ENCODE assay signal across 8 cellular contexts in the genomic region with DNA sequence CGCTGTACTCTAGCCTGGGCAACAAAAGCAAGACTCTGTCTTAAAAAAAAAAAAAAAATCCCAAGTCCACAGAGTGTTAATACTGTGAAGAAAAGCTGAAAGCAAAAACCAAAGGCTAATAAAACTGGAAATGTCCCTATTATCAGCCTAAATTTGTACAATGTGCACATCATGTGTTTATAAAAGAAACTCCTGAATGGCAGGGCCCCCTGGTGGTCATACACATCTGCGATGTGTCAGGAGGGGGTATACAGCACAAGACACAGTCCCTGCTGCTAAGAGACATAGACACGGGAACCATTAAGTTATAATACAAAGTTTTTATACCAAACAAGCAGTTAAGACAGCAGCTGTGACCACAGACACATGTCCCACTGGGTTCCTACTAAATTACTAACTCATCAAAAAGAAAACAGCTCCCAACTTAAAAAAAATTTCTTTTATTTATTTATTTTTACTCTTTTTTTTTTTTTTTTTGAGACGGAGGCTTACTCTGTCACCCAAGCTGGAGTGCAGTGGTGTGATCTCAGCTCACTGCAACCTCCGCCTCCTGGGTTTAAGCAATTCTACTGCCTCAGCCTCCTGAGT. TPM values are rescaled to one million over a fixed set of nuclear protein-coding genes. Genes with fewer than 3 reads are reported as not detected.
DNase-seq lines count a peak whose midpoint lies in the region; ATAC-seq and TF ChIP-seq lines count a peak whose summit lies in the region.

No MANE protein-coding gene starts in this region.

- POLR2A ChIA-PET in activated CD8-positive, alpha-beta T cell treated with anti-CD3 and anti-CD28 coated beads for 36 hours (lab: Charles Lee) = interaction anchor here (2.2 kb wide), 1 partner anchor 177 kb away, joined by 13 read pairs; the partner anchor contains the start of gene AP3S2

- no peaks in the 10 kb centered on the region for H3K79me2 ChIP-seq in mesendoderm (ENCODE audit: control insufficient read depth, insufficient read depth, low read length)

- ATAC-seq in HG03097 (IDR thresholded peaks at IDR 0.05; ENCODE audit: low FRiP score, unreplicated experiment) = peak; percentile 53
- peak; percentile 94 for ATAC-seq in activated CD8-positive, alpha-beta T cell treated with anti-CD3 and anti-CD28 coated beads for 36 hours

- no peak overlapping the region for H2BK15ac ChIP-seq in mesendoderm (replicated peaks; ENCODE audit: low read depth)

- peaks cover 10% of the 10 kb centered on the region for H3K36me3 Mint-ChIP-seq in activated CD8-positive, alpha-beta T cell treated with anti-CD3 and anti-CD28 coated beads for 36 hours (ENCODE audit: low read depth)

- H2BK120ac ChIP-seq in mesendoderm (ENCODE audit: low read depth, low read length) = no peak overlapping the region

- H3K4ac ChIP-seq in mesendoderm (ENCODE audit: low read depth, low read length) = no peak overlapping the region

- H3K4me2 ChIP-seq in mesendoderm (ENCODE audit: low read length) = no peak overlapping the region

- H3K18ac ChIP-seq in mesendoderm (ENCODE audit: low read length) = no peak overlapping the region

- H3K27ac Mint-ChIP-seq in activated CD8-positive, alpha-beta T cell treated with anti-CD3 and anti-CD28 coated beads for 36 hours = no peak overlapping the region

- no peaks in the 10 kb centered on the region for H3K9me3 Mint-ChIP-seq in activated CD8-positive, alpha-beta T cell treated with anti-CD3 and anti-CD28 coated beads for 36 hours

- H2BK5ac ChIP-seq in mesendoderm (ENCODE audit: low read length) = no peak overlapping the region

- no peaks in the 10 kb centered on the region for H3K27me3 ChIP-seq in mesendoderm (ENCODE audit: insufficient read depth, low read length, poor library complexity)

- no peak overlapping the region for H3K56ac ChIP-seq in mesendoderm (ENCODE audit: low read length)

- DNase-seq in ELR (ENCODE audit: low read depth) (peak; percentile 85), NCI-H748 (lab: John Stamatoyannopoulos, UW; ENCODE audit: unreplicated experiment) (peak; percentile 73), mesendoderm (peak; percentile 60), HPDE6-E6E7 (ENCODE audit: extremely low spot score) (no peak)
- peak; percentile 93 for DNase-seq in activated CD8-positive, alpha-beta T cell treated with anti-CD3 and anti-CD28 coated beads for 36 hours
- DNase-seq in effector CD8-positive, alpha-beta T cell (lab: John Stamatoyannopoulos, UW) = peak; percentile 66
- DNase-seq in stimulated activated CD8-positive, alpha-beta memory T cell treated with anti-CD3 and anti-CD28 coated beads, Interleukin-4, amount 100 ng/mL, for 24 hours (ENCODE audit: low read depth) = peak; percentile 72

- H3K79me1 ChIP-seq in mesendoderm (ENCODE audit: low read length) = peaks cover 9% of the 10 kb centered on the region

- H3K27ac ChIP-seq in mesendoderm (ENCODE audit: low read depth, low read length) = no peak overlapping the region

- intact Hi-C loops in activated CD8-positive, alpha-beta T cell treated with anti-CD3 and anti-CD28 coated beads for 36 hours (cut with micrococcal nuclease) = loop anchor here (5.0 kb wide), 1 partner anchor 179 kb away; the partner anchor contains the start of gene AP3S2

- no peak overlapping the region for H4K5ac ChIP-seq in mesendoderm (ENCODE audit: low read length)

- peaks cover 17% of the 10 kb centered on the region for H3K4me1 Mint-ChIP-seq in activated CD8-positive, alpha-beta T cell treated with anti-CD3 and anti-CD28 coated beads for 36 hours (ENCODE audit: low read depth)

- peaks cover 13% of the 10 kb centered on the region for H3K4me1 ChIP-seq in mesendoderm (ENCODE audit: control insufficient read depth, low read depth, low read length)

- no peak overlapping the region for H4K8ac ChIP-seq in mesendoderm (ENCODE audit: low read depth, low read length)

- H3K4me3 Mint-ChIP-seq in activated CD8-positive, alpha-beta T cell treated with anti-CD3 and anti-CD28 coated beads for 36 hours = no peak overlapping the region

- no peaks in the 10 kb centered on the region for H3K27me3 Mint-ChIP-seq in activated CD8-positive, alpha-beta T cell treated with anti-CD3 and anti-CD28 coated beads for 36 hours

- H3K36me3 ChIP-seq in mesendoderm (ENCODE audit: control insufficient read depth, insufficient read depth, low read length) = peaks cover 8% of the 10 kb centered on the region

- no CpG with 5 or more reads among the region's 5 CpGs for WGBS in mesendoderm (ENCODE audit: extremely low coverage, insufficient coverage, low lambda C conversion rate)

- no peak overlapping the region for H3K23ac ChIP-seq in mesendoderm (ENCODE audit: low read length)

- no peak overlapping the region for H3K9ac ChIP-seq in mesendoderm (ENCODE audit: low read length)

- H3K4me3 ChIP-seq in mesendoderm (ENCODE audit: low read length) = no peak overlapping the region

- H2AK5ac ChIP-seq in mesendoderm (ENCODE audit: low read length) = no peak overlapping the region

- CTCF ChIA-PET in activated CD8-positive, alpha-beta T cell treated with anti-CD3 and anti-CD28 coated beads for 36 hours (lab: Charles Lee) = interaction anchor here (0.6 to 3.0 kb wide), 44 partner anchors 10 to 439 kb away, joined by 3 to 23 read pairs (median 4); partner anchors contain the start of genes AP3S2, ARPIN and CIB1

- TF ChIP-seq CTCF in activated CD8-positive, alpha-beta T cell treated with anti-CD3 and anti-CD28 coated beads for 36 hours (IDR thresholded peaks at IDR 0.05) = peak; percentile 86

RNA-seq across cellular contexts. Expression of gene IDH2, which starts 31.0 kb away (rescaled TPM):
- total RNA-seq in activated CD8-positive, alpha-beta T cell treated with anti-CD3 and anti-CD28 coated beads for 36 hours = 100 to 1,000 TPM; 171 to 180 TPM
- 18.1 TPM for polyA plus RNA-seq in mesendoderm (2013, experiment 1 of 2)
- 18.5 TPM for polyA plus RNA-seq in mesendoderm (2013, experiment 2 of 2)
